8 cellular contexts compared by ENCODE assay signal in genomic region chr1:236156512-236157208, GRCh38. TPM values are rescaled to one million over a fixed set of nuclear protein-coding genes. Genes with fewer than 3 reads are reported as not detected.
A peak's percentile ranks its signal among the peaks of the same experiment; 100 is the strongest.
DNase-seq lines count a peak whose midpoint lies in the region; ATAC-seq and TF ChIP-seq lines count a peak whose summit lies in the region.

No MANE protein-coding gene starts in this region.

- peaks cover 10% of the 10 kb centered on the region for H3K4me1 Mint-ChIP-seq in activated naive CD8-positive, alpha-beta T cell treated with anti-CD3 and anti-CD28 coated beads, Interleukin-2, amount 10 ng/mL, durations not matched to agents 7 days and 5 days
- peaks cover 4% of the 10 kb centered on the region for H3K4me1 Mint-ChIP-seq in activated naive CD8-positive, alpha-beta T cell treated with anti-CD3 and anti-CD28 coated beads for 36 hours

- no peaks in the 10 kb centered on the region for H3K36me3 ChIP-seq in left lung

- H3K27me3 ChIP-seq in left lung, result no peaks in the 10 kb centered on the region

- H3K27me3 Mint-ChIP-seq in activated naive CD8-positive, alpha-beta T cell treated with anti-CD3 and anti-CD28 coated beads, Interleukin-2, amount 10 ng/mL, durations not matched to agents 7 days and 5 days, result no peaks in the 10 kb centered on the region
- H3K27me3 Mint-ChIP-seq in activated naive CD8-positive, alpha-beta T cell treated with anti-CD3 and anti-CD28 coated beads for 36 hours, result no peaks in the 10 kb centered on the region

- no peak for DNase-seq in activated naive CD8-positive, alpha-beta T cell treated with anti-CD3 and anti-CD28 coated beads, Interleukin-2, amount 10 ng/mL, durations not matched to agents 7 days and 5 days
- DNase-seq in activated naive CD8-positive, alpha-beta T cell treated with anti-CD3 and anti-CD28 coated beads for 36 hours, result no peak
- peak; percentile 60 for DNase-seq in RPMI8226
- peak; percentile 47 to 85 for DNase-seq in left lung
- no peak for DNase-seq in NCI-H2081 treated with DMSO at 0.1 percent for 48 hours (lab: John Stamatoyannopoulos, UW)
- DNase-seq in NCI-H1048 (lab: John Stamatoyannopoulos, UW), result no peak
- DNase-seq in NCI-H128 (lab: John Stamatoyannopoulos, UW; ENCODE audit: unreplicated experiment), result no peak

- no peak overlapping the region for H3K4me3 Mint-ChIP-seq in activated naive CD8-positive, alpha-beta T cell treated with anti-CD3 and anti-CD28 coated beads, Interleukin-2, amount 10 ng/mL, durations not matched to agents 7 days and 5 days
- H3K4me3 Mint-ChIP-seq in activated naive CD8-positive, alpha-beta T cell treated with anti-CD3 and anti-CD28 coated beads for 36 hours, result no peak overlapping the region

- intact Hi-C loops in left lung (cut with DNase I), result no loop called here

- H3K36me3 Mint-ChIP-seq in activated naive CD8-positive, alpha-beta T cell treated with anti-CD3 and anti-CD28 coated beads, Interleukin-2, amount 10 ng/mL, durations not matched to agents 7 days and 5 days, result peaks cover 4% of the 10 kb centered on the region
- peaks cover 14% of the 10 kb centered on the region for H3K36me3 Mint-ChIP-seq in activated naive CD8-positive, alpha-beta T cell treated with anti-CD3 and anti-CD28 coated beads for 36 hours

- H3K9me3 Mint-ChIP-seq in activated naive CD8-positive, alpha-beta T cell treated with anti-CD3 and anti-CD28 coated beads, Interleukin-2, amount 10 ng/mL, durations not matched to agents 7 days and 5 days, result peaks cover 6% of the 10 kb centered on the region
- H3K9me3 Mint-ChIP-seq in activated naive CD8-positive, alpha-beta T cell treated with anti-CD3 and anti-CD28 coated beads for 36 hours, result peaks cover 11% of the 10 kb centered on the region

- no peak overlapping the region for H3K4me3 ChIP-seq in left lung

- peaks cover 0 to 7% of the 10 kb centered on the region in 2 donors for H3K4me1 ChIP-seq in left lung

- H3K9me3 ChIP-seq in left lung, result peaks cover 0 to 11% of the 10 kb centered on the region in 2 donors

- peak overlapping the region in 1 of 2 donors; percentile 70 for H3K27ac ChIP-seq in left lung

- POLR2A ChIA-PET in activated naive CD8-positive, alpha-beta T cell treated with anti-CD3 and anti-CD28 coated beads, Interleukin-2, amount 10 ng/mL, durations not matched to agents 7 days and 5 days (lab: Charles Lee), result interaction anchor here (1.0 kb wide), 1 partner anchor 14 kb away, joined by 3 read pairs; the partner anchor contains the start of gene GPR137B

- ATAC-seq in activated naive CD8-positive, alpha-beta T cell treated with anti-CD3 and anti-CD28 coated beads, Interleukin-2, amount 10 ng/mL, durations not matched to agents 7 days and 5 days (ENCODE audit: low read depth), result peak; percentile 30
- peak; percentile 81 for ATAC-seq in HG02943 (IDR thresholded peaks at IDR 0.05; ENCODE audit: low read depth, unreplicated experiment)
- ATAC-seq in left lung, result peak; percentile 83

- H3K27ac Mint-ChIP-seq in activated naive CD8-positive, alpha-beta T cell treated with anti-CD3 and anti-CD28 coated beads, Interleukin-2, amount 10 ng/mL, durations not matched to agents 7 days and 5 days, result no peak overlapping the region
- H3K27ac Mint-ChIP-seq in activated naive CD8-positive, alpha-beta T cell treated with anti-CD3 and anti-CD28 coated beads for 36 hours, result no peak overlapping the region

- TF ChIP-seq CTCF in left lung (IDR thresholded peaks at IDR 0.05), result no peak

RNA-seq across cellular contexts. Expression of gene GPR137B, which starts 14.3 kb away (rescaled TPM):
- 1 to 10 TPM; 8.8 to 9.3 TPM for total RNA-seq in activated naive CD8-positive, alpha-beta T cell treated with anti-CD3 and anti-CD28 coated beads, Interleukin-2, amount 10 ng/mL, durations not matched to agents 7 days and 5 days
- total RNA-seq in activated naive CD8-positive, alpha-beta T cell treated with anti-CD3 and anti-CD28 coated beads for 36 hours, result 1 to 10 TPM; 4.6 to 4.7 TPM
- 10 to 100 TPM; 18.2 to 37.4 TPM for total RNA-seq in left lung

Comparison
In these comparisons a context has a peak if more than half of its experiments do, and no peak if none do; other contexts are left out.
1. ATAC-seq: peak in every context shown above with its lines; median percentile 83 in left lung; 81 in HG02943; 30 in activated naive CD8-positive, alpha-beta T cell treated with anti-CD3 and anti-CD28 coated beads, Interleukin-2, amount 10 ng/mL, durations not matched to agents 7 days and 5 days.
2. DNase-seq: peak in RPMI8226 (single experiment) and left lung (2 of 2); none in activated naive CD8-positive, alpha-beta T cell treated with anti-CD3 and anti-CD28 coated beads, Interleukin-2, amount 10 ng/mL, durations not matched to agents 7 days and 5 days (single experiment), activated naive CD8-positive, alpha-beta T cell treated with anti-CD3 and anti-CD28 coated beads for 36 hours (single experiment), NCI-H2081 treated with DMSO at 0.1 percent for 48 hours (single experiment), NCI-H1048 (single experiment) and NCI-H128 (single experiment).